16 cellular contexts compared by ENCODE assay signal in genomic region chr21:33042812-33043211, GRCh38. TPM values are rescaled to one million over a fixed set of nuclear protein-coding genes. Genes with fewer than 3 reads are reported as not detected.
A peak's percentile ranks its signal among the peaks of the same experiment; 100 is the strongest.
DNase-seq lines count a peak whose midpoint lies in the region; ATAC-seq, FAIRE-seq and TF ChIP-seq lines count a peak whose summit lies in the region.
"Had no signal": no experiment of that assay in that cellular context is flagged by ENCODE, and none has a peak within 500 bp of the region (broad histone marks: within the 10 kb centered on the region; RNA-seq: fewer than 3 reads in every experiment).

No MANE protein-coding gene starts in this region.

- no peak overlapping the region for H3K4me3 Mint-ChIP-seq in progenitor cell of endocrine pancreas (ENCODE audit: low read depth)
- H3K4me3 Mint-ChIP-seq: activated CD4-positive, alpha-beta T cell treated with anti-CD3 and anti-CD28 coated beads, Interleukin-2, amount 10 ng/mL, durations not matched to agents 24 days and 14 days; memory B cell had no signal

- TF ChIP-seq POLR2A in A549 (IDR thresholded peaks at IDR 0.05; ENCODE audit: low read length) (no peak), prostate gland (IDR thresholded peaks at IDR 0.05) (no peak)

- no peaks in the 10 kb centered on the region for H3K36me3 ChIP-seq in RWPE2 (ENCODE audit: low read depth)
- no peaks in the 10 kb centered on the region for H3K36me3 ChIP-seq in prostate gland
- H3K36me3 ChIP-seq: tibial artery had no signal

- no peak overlapping the region for H3K27ac ChIP-seq in A549
- peak overlapping the region; percentile 28 for H3K27ac ChIP-seq in RWPE2 (ENCODE audit: poor library complexity, severe bottlenecking)
- no peak overlapping the region for H3K27ac ChIP-seq in prostate gland
- H3K27ac ChIP-seq: SK-N-MC, tibial artery had no signal

- WGBS in A549 (ENCODE audit: missing lambda C conversion rate), result 2% methylated on average over 4 of the region's 4 CpGs
- 54% methylated on average over 4 of the region's 4 CpGs for WGBS in prostate gland

- H3K9me3 Mint-ChIP-seq in progenitor cell of endocrine pancreas (ENCODE audit: low read depth), result no peaks in the 10 kb centered on the region
- H3K9me3 Mint-ChIP-seq: activated CD4-positive, alpha-beta T cell treated with anti-CD3 and anti-CD28 coated beads, Interleukin-2, amount 10 ng/mL, durations not matched to agents 24 days and 14 days had no signal

- H3K4me3 ChIP-seq in A549, result no peak overlapping the region
- no peak overlapping the region for H3K4me3 ChIP-seq in RWPE2 (ENCODE audit: severe bottlenecking)
- no peak overlapping the region for H3K4me3 ChIP-seq in foreskin fibroblast (ENCODE audit: low read depth in 1 of 2, low read length in 2 of 2)
- no peak overlapping the region for H3K4me3 ChIP-seq in prostate gland
- H3K4me3 ChIP-seq: SK-N-MC, tibial artery had no signal

- H3K36me3 Mint-ChIP-seq in progenitor cell of endocrine pancreas (ENCODE audit: insufficient read depth), result no peaks in the 10 kb centered on the region
- H3K36me3 Mint-ChIP-seq: memory B cell had no signal

- H3K4me1 ChIP-seq in A549 (peaks cover 10% of the 10 kb centered on the region; the same call in 2 of the 3 replicates), RWPE2 (ENCODE audit: insufficient read depth, poor library complexity, severe bottlenecking) (peaks cover 10% of the 10 kb centered on the region), prostate gland (replicated peaks) (no peaks in the 10 kb centered on the region)
- H3K4me1 ChIP-seq: tibial artery had no signal

- H3K27ac Mint-ChIP-seq in progenitor cell of endocrine pancreas, result no peak overlapping the region
- H3K27ac Mint-ChIP-seq: activated CD4-positive, alpha-beta T cell treated with anti-CD3 and anti-CD28 coated beads, Interleukin-2, amount 10 ng/mL, durations not matched to agents 24 days and 14 days; memory B cell had no signal

- no peaks in the 10 kb centered on the region for H3K4me1 Mint-ChIP-seq in progenitor cell of endocrine pancreas (ENCODE audit: low read depth)
- H3K4me1 Mint-ChIP-seq: activated CD4-positive, alpha-beta T cell treated with anti-CD3 and anti-CD28 coated beads, Interleukin-2, amount 10 ng/mL, durations not matched to agents 24 days and 14 days; memory B cell had no signal

- no peak for TF ChIP-seq EP300 in A549 (IDR thresholded peaks at IDR 0.05)

- FAIRE-seq in A549 (lab: Jason Lieb, UNC), result no peak

- peaks cover 60% of the 10 kb centered on the region for H3K27me3 Mint-ChIP-seq in progenitor cell of endocrine pancreas

- CTCF ChIA-PET in A549 (lab: Yijun Ruan, JAX), result interaction anchor here (1.5 to 2.5 kb wide), 3 partner anchors 10 to 84 kb away, joined by 3 to 7 read pairs (median 5); no protein-coding TSS in a partner anchor

- no peak for TF ChIP-seq RAD21 in A549 (conservative IDR thresholded peaks at IDR 0.05 in 1 of 2, IDR thresholded peaks at IDR 0.05 in 1 of 2)

- H3K27me3 ChIP-seq in RWPE2 (ENCODE audit: insufficient read depth, poor library complexity, severe bottlenecking) (no peaks in the 10 kb centered on the region), prostate gland (replicated peaks; ENCODE audit: insufficient read depth) (no peaks in the 10 kb centered on the region)

- POLR2A ChIA-PET in A549 (lab: Yijun Ruan, JAX), result no interaction called here

- peak overlapping the region; percentile 16 for H3K4me2 ChIP-seq in A549

- no peak for TF ChIP-seq CTCF in A549 (IDR thresholded peaks at IDR 0.05)
- TF ChIP-seq CTCF in RWPE2 (IDR thresholded peaks at IDR 0.05; ENCODE audit: poor library complexity, severe bottlenecking), result no peak
- no peak for TF ChIP-seq CTCF in foreskin fibroblast (IDR thresholded peaks at IDR 0.05; ENCODE audit: low read depth, low read length)
- TF ChIP-seq CTCF in progenitor cell of endocrine pancreas (IDR thresholded peaks at IDR 0.05; ENCODE audit: unreplicated experiment), result no peak
- TF ChIP-seq CTCF in prostate gland (IDR thresholded peaks at IDR 0.05), result no peak

- DNase-seq in A549 (ENCODE audit: low read depth in 1 of 2, low spot score in 1 of 2) (peak; percentile 8 to 45), GM03348 (ENCODE audit: low spot score) (peak; percentile 61), RWPE2 (ENCODE audit: low spot score) (no peak), foreskin fibroblast (peak; percentile 83 to 87), progenitor cell of endocrine pancreas (ENCODE audit: low spot score, unreplicated experiment) (no peak), prostate gland (ENCODE audit: low spot score) (no peak), SK-N-DZ (ENCODE audit: low spot score) (no peak)
- DNase-seq in activated CD4-positive, CD25-positive, alpha-beta regulatory T cell (lab: John Stamatoyannopoulos, UW), result no peak
- DNase-seq: activated CD4-positive, alpha-beta T cell treated with anti-CD3 and anti-CD28 coated beads, Interleukin-2, amount 10 ng/mL, durations not matched to agents 24 days and 14 days; C1 segment of cervical spinal cord; cerebellar nuclear complex; H7; NCI-H526 treated with DMSO at 0.1 percent for 48 hours; tibial artery had no signal

- ATAC-seq in A549, result peak; percentile 47 to 60; a peak in 5 of 6 replicates
- ATAC-seq in RWPE2 (ENCODE audit: low read depth), result peak; percentile 86

- H3K9me3 ChIP-seq in A549, result no peaks in the 10 kb centered on the region
- no peaks in the 10 kb centered on the region for H3K9me3 ChIP-seq in RWPE2 (ENCODE audit: severe bottlenecking)
- H3K9me3 ChIP-seq in prostate gland, result no peaks in the 10 kb centered on the region
- H3K9me3 ChIP-seq: tibial artery had no signal

- intact Hi-C loops in prostate gland (cut with DNase I), result no loop called here

TF ChIP-seq in A549, 52 proteins besides CTCF, POLR2A, EP300 and RAD21:
- TF ChIP-seq HOXA7 (CRISPR knock-in tag; IDR thresholded peaks at IDR 0.05), result no peak
- no peak for TF ChIP-seq HOXB5 (CRISPR knock-in tag; IDR thresholded peaks at IDR 0.05)
- TF ChIP-seq JUNB (IDR thresholded peaks at IDR 0.05), result peak; percentile 27; the same call in 1 of the 2 replicates
- TF ChIP-seq MAZ (IDR thresholded peaks at IDR 0.05; ENCODE audit: borderline replicate concordance, low read depth, low read length), result no peak

RNA-seq across cellular contexts. Expression of gene OLIG2, which starts 17.1 kb away (rescaled TPM):
- polyA plus RNA-seq in A549 (2011; rRNA removed) (not detected in 2 replicates), A549 (2017; fragmentation: RNase III; extraction: RNeasy Plus Mini Kit Qiagen cat#74134 plus additional on column Dnase treatment) (not detected in 3 replicates)
- not detected in 2 replicates for polyA plus RNA-seq in A549 (2012; cell fraction: cytosol; rRNA removed)
- not detected in 2 replicates for polyA plus RNA-seq in A549 (2012; cell fraction: nucleus; rRNA removed)
- 0.04 TPM in 1 of 2 replicates, not detected in the other for polyA minus RNA-seq in A549 (2011; rRNA and poly(A)+ RNA removed)
- total RNA-seq in progenitor cell of endocrine pancreas (0.72 and 1.4 TPM in 2 replicates), prostate gland (not detected)
- not detected in 2 replicates for polyA plus RNA-seq in SK-N-DZ (2014; cell fraction: cytosol; rRNA removed)
- not detected in 2 replicates for polyA plus RNA-seq in SK-N-DZ (2014; cell fraction: nucleus; rRNA removed)
- total RNA-seq: activated CD4-positive, alpha-beta T cell treated with anti-CD3 and anti-CD28 coated beads, Interleukin-2, amount 10 ng/mL, durations not matched to agents 24 days and 14 days had no signal

RNA-seq across cellular contexts. Expression of gene OLIG1, which starts 27.1 kb away (rescaled TPM):
- polyA plus RNA-seq in A549 (2011; rRNA removed) (not detected in 2 replicates), A549 (2017; fragmentation: RNase III; extraction: RNeasy Plus Mini Kit Qiagen cat#74134 plus additional on column Dnase treatment) (not detected in 3 replicates)
- 0.01 TPM in 1 of 2 replicates, not detected in the other for polyA plus RNA-seq in A549 (2012; cell fraction: cytosol; rRNA removed)
- 0.04 and 0.12 TPM in 2 replicates for polyA plus RNA-seq in A549 (2012; cell fraction: nucleus; rRNA removed)
- polyA minus RNA-seq in A549 (2011; rRNA and poly(A)+ RNA removed), result not detected in 2 replicates
- total RNA-seq in progenitor cell of endocrine pancreas (0.13 and 0.38 TPM in 2 replicates), prostate gland (10 to 100 TPM in 1 of 2 donors, not detected in 1; 10.8 TPM)
- polyA plus RNA-seq in SK-N-DZ (2014; cell fraction: cytosol; rRNA removed), result not detected in 2 replicates
- not detected in 2 replicates for polyA plus RNA-seq in SK-N-DZ (2014; cell fraction: nucleus; rRNA removed)
- total RNA-seq: activated CD4-positive, alpha-beta T cell treated with anti-CD3 and anti-CD28 coated beads, Interleukin-2, amount 10 ng/mL, durations not matched to agents 24 days and 14 days had no signal

Comparison
In these comparisons a context has a peak if more than half of its experiments do, and no peak if none do; other contexts are left out.
1. DNase-seq: peak in A549 (2 of 2), GM03348 (single experiment) and foreskin fibroblast (2 of 2); none in RWPE2 (single experiment), progenitor cell of endocrine pancreas (single experiment), activated CD4-positive, CD25-positive, alpha-beta regulatory T cell (0 of 4), prostate gland (single experiment) and SK-N-DZ (single experiment).